ENCODE assay signal across 8 cellular contexts in the genomic region with DNA sequence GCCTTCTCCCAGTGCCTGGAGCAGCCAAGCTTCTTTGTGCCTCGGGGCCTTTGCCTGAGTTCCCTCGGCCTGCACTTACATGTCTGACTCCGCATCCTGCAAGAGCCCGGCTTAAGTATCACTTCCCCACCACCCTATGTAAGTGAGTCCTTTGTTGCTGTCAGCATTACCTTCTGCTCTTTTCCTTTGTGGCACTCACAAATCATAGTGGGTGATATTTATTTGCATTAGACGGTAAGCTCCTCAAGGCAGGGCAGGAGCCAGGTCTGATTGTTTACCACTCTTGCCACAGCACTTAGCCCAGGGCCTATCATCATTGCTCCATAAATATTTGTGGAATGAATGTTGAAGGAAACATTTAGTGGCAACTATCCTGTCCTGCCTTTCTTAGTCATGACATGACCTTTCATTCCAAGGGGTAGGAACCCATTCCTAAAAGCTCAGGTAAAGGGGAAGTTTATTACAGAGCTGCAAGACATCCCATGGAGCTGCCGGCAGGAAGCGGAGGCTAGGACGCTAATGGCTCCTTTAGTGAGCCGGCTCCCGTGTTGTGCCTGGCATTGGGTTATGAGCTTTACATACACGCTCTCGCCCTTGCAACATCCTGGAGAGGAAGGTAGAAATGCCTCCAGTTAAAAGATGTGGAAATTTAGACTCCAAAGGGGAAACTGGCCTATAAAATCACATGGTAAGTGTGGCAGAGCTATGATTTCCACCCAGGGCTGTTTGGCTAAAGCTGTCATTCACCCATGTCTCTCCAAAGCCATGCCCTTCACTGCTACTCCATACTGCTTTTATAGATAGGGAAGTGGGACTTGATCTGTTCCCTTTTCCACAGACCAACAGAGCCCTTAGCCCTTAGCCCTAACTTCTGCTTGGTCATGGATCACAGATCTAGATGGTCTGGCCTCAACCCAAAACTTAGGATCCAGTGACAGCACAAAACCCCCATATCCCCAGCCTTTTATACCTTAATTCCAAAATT. TPM values are rescaled to one million over a fixed set of nuclear protein-coding genes. Genes with fewer than 3 reads are reported as not detected.
DNase-seq lines count a peak whose midpoint lies in the region; ATAC-seq and TF ChIP-seq lines count a peak whose summit lies in the region.

No MANE protein-coding gene starts in this region.

- H3K4me3 ChIP-seq in tibial nerve, result no peak overlapping the region

- peaks cover 0 to 16% (median 0%) of the 10 kb centered on the region in 3 donors for H3K36me3 ChIP-seq in tibial nerve

- H3K27ac ChIP-seq in tibial nerve, result no peak overlapping the region

- no peak for TF ChIP-seq POLR2A in tibial nerve (IDR thresholded peaks at IDR 0.05)

- DNase-seq in GM10266 (ENCODE audit: extremely low spot score) (peak; percentile 45), NOMO-1 treated with DMSO at 0.1 percent for 48 hours (lab: John Stamatoyannopoulos, UW; ENCODE audit: unreplicated experiment) (peak; percentile 75), left colon (no peak), tibial nerve (ENCODE audit: low spot score in 2 of 2) (no peak), NCI-H446 (lab: John Stamatoyannopoulos, UW) (no peak), NCI-H128 (lab: John Stamatoyannopoulos, UW; ENCODE audit: unreplicated experiment) (no peak)
- DNase-seq in stimulated activated naive CD4-positive, alpha-beta T cell (lab: John Stamatoyannopoulos, UW), result no peak

- H3K9me3 ChIP-seq in tibial nerve, result no peaks in the 10 kb centered on the region

- ATAC-seq in GM21717 (IDR thresholded peaks at IDR 0.05; ENCODE audit: unreplicated experiment) (peak; percentile 29), left colon (peak; percentile 21)

- H3K27me3 ChIP-seq in tibial nerve, result no peaks in the 10 kb centered on the region

- intact Hi-C loops in left colon (cut with DNase I, micrococcal nuclease), result no loop called here

- H3K4me1 ChIP-seq in tibial nerve, result peaks cover 0 to 35% (median 13%) of the 10 kb centered on the region in 4 donors

- TF ChIP-seq CTCF in GM10266 (IDR thresholded peaks at IDR 0.05; ENCODE audit: control insufficient read depth, insufficient read depth, low read depth, missing control alignments), result no peak
- TF ChIP-seq CTCF in tibial nerve (IDR thresholded peaks at IDR 0.05), result no peak

- 72 to 78% methylated on average over 12 of the region's 12 CpGs for WGBS in tibial nerve, 2 donors

- TF ChIP-seq EP300 in tibial nerve (IDR thresholded peaks at IDR 0.05), result no peak

RNA-seq across cellular contexts. Expression of a gene that starts 5.0 kb away (rescaled TPM):
- 10 to 100 TPM; 19.0 to 28.1 TPM for total RNA-seq in left colon
- 10 to 100 TPM; 30.3 to 37.5 (median 33.7) TPM for total RNA-seq in tibial nerve

RNA-seq across cellular contexts. Expression of a gene that starts 34.1 kb away (rescaled TPM):
- total RNA-seq in left colon (10 to 100 TPM in 1 of 2 donors, 1 to 10 TPM in 1; 7.1 to 29.0 TPM), tibial nerve (100 to 1,000 TPM in 3 of 4 donors, 10 to 100 TPM in 1; 95.6 to 201 (median 112) TPM)

RNA-seq across cellular contexts. Expression of a gene that starts 45.5 kb away (rescaled TPM):
- total RNA-seq in left colon (not detected), tibial nerve (not detected)

Comparison
In these comparisons a context has a peak if more than half of its experiments do, and no peak if none do; other contexts are left out.
1. DNase-seq: peak in GM10266 (single experiment) and NOMO-1 treated with DMSO at 0.1 percent for 48 hours (single experiment); none in left colon (0 of 2), tibial nerve (0 of 2), NCI-H446 (0 of 2), NCI-H128 (single experiment) and stimulated activated naive CD4-positive, alpha-beta T cell (0 of 6).